ENCODE assay signal across 20 cellular contexts in genomic region chr15:76935620-76936019, GRCh38. TPM values are rescaled to one million over a fixed set of nuclear protein-coding genes. Genes with fewer than 3 reads are reported as not detected.
A peak's percentile ranks its signal among the peaks of the same experiment; 100 is the strongest.
DNase-seq lines count a peak whose midpoint lies in the region; ATAC-seq and TF ChIP-seq lines count a peak whose summit lies in the region.
"Had no signal": no experiment of that assay in that cellular context is flagged by ENCODE, and none has a peak within 500 bp of the region (broad histone marks: within the 10 kb centered on the region; RNA-seq: fewer than 3 reads in every experiment).

No MANE protein-coding gene starts in this region.

- peaks cover 44% of the 10 kb centered on the region for H3K4me1 Mint-ChIP-seq in activated CD8-positive, alpha-beta T cell treated with anti-CD3 and anti-CD28 coated beads for 36 hours (ENCODE audit: low read depth)
- peaks cover 46% of the 10 kb centered on the region for H3K4me1 Mint-ChIP-seq in activated CD8-positive, alpha-beta T cell treated with anti-CD3 and anti-CD28 coated beads, Interleukin-2, amount 10 ng/mL, durations not matched to agents 7 days and 5 days (ENCODE audit: low read depth)
- H3K4me1 Mint-ChIP-seq in activated naive CD8-positive, alpha-beta T cell treated with anti-CD3 and anti-CD28 coated beads for 36 hours = peaks cover 50% of the 10 kb centered on the region
- H3K4me1 Mint-ChIP-seq in stimulated activated naive B cell treated with anti-CD40 and anti-IgM and Interleukin-4, amounts not matched to agents 10 μg/mL and 1 μg/mL and 100 μg/mL, for 72 hours = peaks cover 22 to 40% of the 10 kb centered on the region in 2 donors

- H3K27me3 Mint-ChIP-seq in activated CD8-positive, alpha-beta T cell treated with anti-CD3 and anti-CD28 coated beads for 36 hours = no peaks in the 10 kb centered on the region
- no peaks in the 10 kb centered on the region for H3K27me3 Mint-ChIP-seq in activated CD8-positive, alpha-beta T cell treated with anti-CD3 and anti-CD28 coated beads, Interleukin-2, amount 10 ng/mL, durations not matched to agents 7 days and 5 days (ENCODE audit: low read depth)
- H3K27me3 Mint-ChIP-seq in activated naive CD8-positive, alpha-beta T cell treated with anti-CD3 and anti-CD28 coated beads for 36 hours = no peaks in the 10 kb centered on the region
- H3K27me3 Mint-ChIP-seq in stimulated activated naive B cell treated with anti-CD40 and anti-IgM and Interleukin-4, amounts not matched to agents 10 μg/mL and 1 μg/mL and 100 μg/mL, for 72 hours = no peaks in the 10 kb centered on the region
- H3K27me3 Mint-ChIP-seq: effector memory CD8-positive, alpha-beta T cell had no signal

- no peaks in the 10 kb centered on the region for H3K9me3 Mint-ChIP-seq in activated CD8-positive, alpha-beta T cell treated with anti-CD3 and anti-CD28 coated beads for 36 hours
- no peaks in the 10 kb centered on the region for H3K9me3 Mint-ChIP-seq in activated CD8-positive, alpha-beta T cell treated with anti-CD3 and anti-CD28 coated beads, Interleukin-2, amount 10 ng/mL, durations not matched to agents 7 days and 5 days (ENCODE audit: insufficient read depth)
- no peaks in the 10 kb centered on the region for H3K9me3 Mint-ChIP-seq in activated naive CD8-positive, alpha-beta T cell treated with anti-CD3 and anti-CD28 coated beads for 36 hours
- H3K9me3 Mint-ChIP-seq in stimulated activated naive B cell treated with anti-CD40 and anti-IgM and Interleukin-4, amounts not matched to agents 10 μg/mL and 1 μg/mL and 100 μg/mL, for 72 hours = no peaks in the 10 kb centered on the region
- H3K9me3 Mint-ChIP-seq: effector memory CD8-positive, alpha-beta T cell had no signal

- H3K4me3 ChIP-seq in HEK293 (ENCODE audit: low read depth, low read length) = no peak overlapping the region
- H3K4me3 ChIP-seq: mucosa of descending colon, upper lobe of left lung had no signal

- DNase-seq in activated CD8-positive, alpha-beta T cell treated with anti-CD3 and anti-CD28 coated beads for 36 hours = no peak
- DNase-seq in activated CD8-positive, alpha-beta T cell treated with anti-CD3 and anti-CD28 coated beads, Interleukin-2, amount 10 ng/mL, durations not matched to agents 7 days and 5 days = no peak
- DNase-seq in activated naive CD8-positive, alpha-beta T cell treated with anti-CD3 and anti-CD28 coated beads for 36 hours = no peak
- peak; percentile 41 for DNase-seq in stimulated activated naive B cell treated with anti-CD40 and anti-IgM and Interleukin-4, amounts not matched to agents 10 μg/mL and 1 μg/mL and 100 μg/mL, for 72 hours
- no peak for DNase-seq in NCI-H1694 (lab: John Stamatoyannopoulos, UW)
- DNase-seq in SIG-M5 treated with dmso at 0.1 percent for 504 hours (lab: John Stamatoyannopoulos, UW; ENCODE audit: unreplicated experiment) = no peak
- DNase-seq: activated CD4-positive, alpha-beta T cell treated with anti-CD3 and anti-CD28 coated beads for 1 hour; effector memory CD8-positive, alpha-beta T cell; islet precursor cell; mucosa of descending colon; NCI-H446 treated with DMSO at 0.1 percent for 48 hours; retina; stimulated activated CD4-positive, alpha-beta T cell treated with anti-CD3 and anti-CD28 coated beads, Interleukin-2, amount 100 ng/mL, for 24 hours; upper lobe of left lung had no signal

- POLR2A ChIA-PET in activated CD8-positive, alpha-beta T cell treated with anti-CD3 and anti-CD28 coated beads for 36 hours (lab: Charles Lee) = interaction anchor here (2.0 kb wide), 1 partner anchor 30 kb away, joined by 4 read pairs; no protein-coding TSS in a partner anchor
- POLR2A ChIA-PET in activated CD8-positive, alpha-beta T cell treated with anti-CD3 and anti-CD28 coated beads, Interleukin-2, amount 10 ng/mL, durations not matched to agents 7 days and 5 days (lab: Charles Lee) = no interaction called here
- POLR2A ChIA-PET in HEK293 (lab: Yijun Ruan, JAX) = no interaction called here

- H3K27ac ChIP-seq in HEK293 (ENCODE audit: extremely low read depth, low read depth, low read length) = no peak overlapping the region
- H3K27ac ChIP-seq: HL-60, upper lobe of left lung had no signal

- TF ChIP-seq CTCF in activated CD8-positive, alpha-beta T cell treated with anti-CD3 and anti-CD28 coated beads for 36 hours (IDR thresholded peaks at IDR 0.05) = no peak
- TF ChIP-seq CTCF in HEK293 (tag by site-specific recombination; IDR thresholded peaks at IDR 0.05) = no peak

- no peak for ATAC-seq in activated CD8-positive, alpha-beta T cell treated with anti-CD3 and anti-CD28 coated beads for 36 hours
- ATAC-seq in activated CD8-positive, alpha-beta T cell treated with anti-CD3 and anti-CD28 coated beads, Interleukin-2, amount 10 ng/mL, durations not matched to agents 7 days and 5 days = no peak
- ATAC-seq in stimulated activated naive B cell treated with anti-CD40 and anti-IgM and Interleukin-4, amounts not matched to agents 10 μg/mL and 1 μg/mL and 100 μg/mL, for 72 hours (replicated peaks) = peak; percentile 28 to 52
- ATAC-seq in HG03378 (IDR thresholded peaks at IDR 0.05; ENCODE audit: unreplicated experiment) = no peak
- ATAC-seq: effector memory CD8-positive, alpha-beta T cell; mucosa of descending colon; Panc1 had no signal

- CTCF ChIA-PET in activated CD8-positive, alpha-beta T cell treated with anti-CD3 and anti-CD28 coated beads for 36 hours (lab: Charles Lee) = interaction anchor here (1.1 to 2.4 kb wide), 2 partner anchors 8 to 38 kb away, joined by 5 to 6 read pairs; no protein-coding TSS in a partner anchor
- CTCF ChIA-PET in activated CD8-positive, alpha-beta T cell treated with anti-CD3 and anti-CD28 coated beads, Interleukin-2, amount 10 ng/mL, durations not matched to agents 7 days and 5 days (lab: Charles Lee) = interaction anchor here (1.7 to 2.3 kb wide), 2 partner anchors 10 to 38 kb away, joined by 6 read pairs; no protein-coding TSS in a partner anchor
- CTCF ChIA-PET in HEK293 (lab: Yijun Ruan, JAX) = no interaction called here

- peaks cover 58 to 67% of the 10 kb centered on the region in 2 experiments for H3K36me3 ChIP-seq in HEK293 (ENCODE audit: control insufficient read depth in 2 of 2, insufficient read depth in 1 of 2, low read length in 2 of 2)

- peaks cover 29% of the 10 kb centered on the region for H3K36me3 Mint-ChIP-seq in activated CD8-positive, alpha-beta T cell treated with anti-CD3 and anti-CD28 coated beads for 36 hours (ENCODE audit: low read depth)
- peaks cover 39% of the 10 kb centered on the region for H3K36me3 Mint-ChIP-seq in activated CD8-positive, alpha-beta T cell treated with anti-CD3 and anti-CD28 coated beads, Interleukin-2, amount 10 ng/mL, durations not matched to agents 7 days and 5 days (ENCODE audit: low read depth)
- peaks cover 30% of the 10 kb centered on the region for H3K36me3 Mint-ChIP-seq in activated naive CD8-positive, alpha-beta T cell treated with anti-CD3 and anti-CD28 coated beads for 36 hours
- H3K36me3 Mint-ChIP-seq in stimulated activated naive B cell treated with anti-CD40 and anti-IgM and Interleukin-4, amounts not matched to agents 10 μg/mL and 1 μg/mL and 100 μg/mL, for 72 hours = peaks cover 16 to 23% of the 10 kb centered on the region in 2 donors

- peak overlapping the region; percentile 11 for H3K27ac Mint-ChIP-seq in activated CD8-positive, alpha-beta T cell treated with anti-CD3 and anti-CD28 coated beads for 36 hours
- H3K27ac Mint-ChIP-seq in activated CD8-positive, alpha-beta T cell treated with anti-CD3 and anti-CD28 coated beads, Interleukin-2, amount 10 ng/mL, durations not matched to agents 7 days and 5 days = no peak overlapping the region
- H3K27ac Mint-ChIP-seq in activated naive CD8-positive, alpha-beta T cell treated with anti-CD3 and anti-CD28 coated beads for 36 hours = peak overlapping the region; percentile 52
- H3K27ac Mint-ChIP-seq in stimulated activated naive B cell treated with anti-CD40 and anti-IgM and Interleukin-4, amounts not matched to agents 10 μg/mL and 1 μg/mL and 100 μg/mL, for 72 hours = peak overlapping the region; percentile 33
- H3K27ac Mint-ChIP-seq: effector memory CD8-positive, alpha-beta T cell had no signal

- intact Hi-C loops in activated CD8-positive, alpha-beta T cell treated with anti-CD3 and anti-CD28 coated beads for 36 hours (cut with micrococcal nuclease) = no loop called here

- H3K9me3 ChIP-seq in HEK293 (ENCODE audit: control insufficient read depth, insufficient read depth, low read depth, low read length) = no peaks in the 10 kb centered on the region
- H3K9me3 ChIP-seq: mucosa of descending colon, upper lobe of left lung had no signal

- H3K4me3 Mint-ChIP-seq in activated CD8-positive, alpha-beta T cell treated with anti-CD3 and anti-CD28 coated beads for 36 hours = no peak overlapping the region
- no peak overlapping the region for H3K4me3 Mint-ChIP-seq in activated CD8-positive, alpha-beta T cell treated with anti-CD3 and anti-CD28 coated beads, Interleukin-2, amount 10 ng/mL, durations not matched to agents 7 days and 5 days
- H3K4me3 Mint-ChIP-seq in activated naive CD8-positive, alpha-beta T cell treated with anti-CD3 and anti-CD28 coated beads for 36 hours = peak overlapping the region; percentile 43
- H3K4me3 Mint-ChIP-seq in stimulated activated naive B cell treated with anti-CD40 and anti-IgM and Interleukin-4, amounts not matched to agents 10 μg/mL and 1 μg/mL and 100 μg/mL, for 72 hours = peak overlapping the region; percentile 28 to 31
- H3K4me3 Mint-ChIP-seq: effector memory CD8-positive, alpha-beta T cell had no signal

- peaks cover 6% of the 10 kb centered on the region; the same call in 1 of the 2 replicates for H3K4me1 ChIP-seq in HEK293 (ENCODE audit: control insufficient read depth, insufficient read depth, low read length)

RNA-seq across cellular contexts. Expression of gene RCN2, which starts 4.1 kb away (rescaled TPM):
- total RNA-seq in activated CD8-positive, alpha-beta T cell treated with anti-CD3 and anti-CD28 coated beads for 36 hours = 10 to 100 TPM; 21.8 to 21.9 TPM
- 10 to 100 TPM; 28.7 to 31.8 TPM for total RNA-seq in activated CD8-positive, alpha-beta T cell treated with anti-CD3 and anti-CD28 coated beads, Interleukin-2, amount 10 ng/mL, durations not matched to agents 7 days and 5 days
- total RNA-seq in activated naive CD8-positive, alpha-beta T cell treated with anti-CD3 and anti-CD28 coated beads for 36 hours = 10 to 100 TPM; 27.9 to 30.3 TPM

RNA-seq across cellular contexts. Expression of gene SCAPER, which starts 30.5 kb away (rescaled TPM):
- total RNA-seq in activated CD8-positive, alpha-beta T cell treated with anti-CD3 and anti-CD28 coated beads for 36 hours = 10 to 100 TPM; 31.4 to 32.7 TPM
- total RNA-seq in activated CD8-positive, alpha-beta T cell treated with anti-CD3 and anti-CD28 coated beads, Interleukin-2, amount 10 ng/mL, durations not matched to agents 7 days and 5 days = 10 to 100 TPM; 29.0 to 32.2 TPM
- 10 to 100 TPM; 20.8 to 21.3 TPM for total RNA-seq in activated naive CD8-positive, alpha-beta T cell treated with anti-CD3 and anti-CD28 coated beads for 36 hours

RNA-seq across cellular contexts. Expression of gene PSTPIP1, which starts 59.3 kb away (rescaled TPM):
- 100 to 1,000 TPM; 113 to 121 TPM for total RNA-seq in activated CD8-positive, alpha-beta T cell treated with anti-CD3 and anti-CD28 coated beads for 36 hours
- 100 to 1,000 TPM; 208 to 212 TPM for total RNA-seq in activated CD8-positive, alpha-beta T cell treated with anti-CD3 and anti-CD28 coated beads, Interleukin-2, amount 10 ng/mL, durations not matched to agents 7 days and 5 days
- 10 to 100 TPM; 93.4 to 94.5 TPM for total RNA-seq in activated naive CD8-positive, alpha-beta T cell treated with anti-CD3 and anti-CD28 coated beads for 36 hours
- total RNA-seq: bronchial epithelial cell, glomerular endothelial cell had no signal

Comparison
In these comparisons a context has a peak if more than half of its experiments do, and no peak if none do; other contexts are left out.
1. ATAC-seq: peak in stimulated activated naive B cell treated with anti-CD40 and anti-IgM and Interleukin-4, amounts not matched to agents 10 μg/mL and 1 μg/mL and 100 μg/mL, for 72 hours (2 of 2); none in activated CD8-positive, alpha-beta T cell treated with anti-CD3 and anti-CD28 coated beads for 36 hours (single experiment), activated CD8-positive, alpha-beta T cell treated with anti-CD3 and anti-CD28 coated beads, Interleukin-2, amount 10 ng/mL, durations not matched to agents 7 days and 5 days (single experiment) and HG03378 (single experiment).
2. H3K4me3 Mint-ChIP-seq: peak in activated naive CD8-positive, alpha-beta T cell treated with anti-CD3 and anti-CD28 coated beads for 36 hours (single experiment) and stimulated activated naive B cell treated with anti-CD40 and anti-IgM and Interleukin-4, amounts not matched to agents 10 μg/mL and 1 μg/mL and 100 μg/mL, for 72 hours (2 of 2); none in activated CD8-positive, alpha-beta T cell treated with anti-CD3 and anti-CD28 coated beads for 36 hours (single experiment) and activated CD8-positive, alpha-beta T cell treated with anti-CD3 and anti-CD28 coated beads, Interleukin-2, amount 10 ng/mL, durations not matched to agents 7 days and 5 days (single experiment).